Comparison of ENCODE assay signal across 12 cellular contexts in the genomic region with DNA sequence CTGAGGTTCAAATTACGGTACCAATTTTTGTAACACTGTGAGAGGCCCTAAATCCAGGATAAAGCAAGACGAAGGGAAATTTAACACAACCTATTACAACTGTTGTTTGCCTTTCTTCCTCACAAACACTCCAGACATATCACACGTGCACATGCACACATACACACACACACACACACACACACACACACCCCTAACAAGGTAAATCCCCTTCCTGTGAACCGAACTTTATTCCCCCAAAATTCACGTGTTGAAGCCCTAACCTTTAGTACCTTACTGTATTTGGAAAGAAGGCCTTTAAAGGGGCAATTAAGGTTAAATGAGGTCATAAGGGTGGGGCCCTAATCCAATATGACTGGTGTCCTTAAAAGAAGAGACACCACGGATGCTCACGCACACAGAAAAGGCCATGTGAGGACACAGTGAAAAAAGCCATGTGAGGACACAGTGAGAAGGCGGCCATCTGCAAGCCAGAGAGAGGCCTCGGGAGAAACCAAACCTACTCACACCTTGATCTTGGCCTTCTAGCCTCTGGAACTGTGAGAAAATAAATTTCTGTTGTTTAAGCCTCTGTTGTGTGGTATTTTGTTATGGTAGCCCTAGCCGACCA. TPM values are rescaled to one million over a fixed set of nuclear protein-coding genes. Genes with fewer than 3 reads are reported as not detected.
DNase-seq lines count a peak whose midpoint lies in the region; ATAC-seq and TF ChIP-seq lines count a peak whose summit lies in the region.
"Had no signal": no experiment of that assay in that cellular context is flagged by ENCODE, and none has a peak within 500 bp of the region (broad histone marks: within the 10 kb centered on the region; RNA-seq: fewer than 3 reads in every experiment).

No MANE protein-coding gene starts in this region.

- H3K9me3 Mint-ChIP-seq in activated CD8-positive, alpha-beta memory T cell treated with anti-CD3 and anti-CD28 coated beads, Interleukin-2, amount 10 ng/mL, durations not matched to agents 7 days and 5 days (ENCODE audit: low read depth) = no peaks in the 10 kb centered on the region
- no peaks in the 10 kb centered on the region for H3K9me3 Mint-ChIP-seq in central memory CD8-positive, alpha-beta T cell
- no peaks in the 10 kb centered on the region for H3K9me3 Mint-ChIP-seq in stimulated activated memory B cell treated with anti-CD40 and anti-IgM and Interleukin-4, amounts not matched to agents 10 μg/mL and 1 μg/mL and 100 μg/mL, for 72 hours

- no peaks in the 10 kb centered on the region for H4K20me1 ChIP-seq in PC-3 (ENCODE audit: low read length)

- no peaks in the 10 kb centered on the region for H3K27me3 Mint-ChIP-seq in activated CD8-positive, alpha-beta memory T cell treated with anti-CD3 and anti-CD28 coated beads, Interleukin-2, amount 10 ng/mL, durations not matched to agents 7 days and 5 days
- no peaks in the 10 kb centered on the region for H3K27me3 Mint-ChIP-seq in central memory CD8-positive, alpha-beta T cell
- no peaks in the 10 kb centered on the region for H3K27me3 Mint-ChIP-seq in stimulated activated memory B cell treated with anti-CD40 and anti-IgM and Interleukin-4, amounts not matched to agents 10 μg/mL and 1 μg/mL and 100 μg/mL, for 72 hours

- H3K79me2 ChIP-seq in PC-3 (ENCODE audit: low read length) = peaks cover 22% of the 10 kb centered on the region

- peak overlapping the region; percentile 98 for H3K4me2 ChIP-seq in PC-3 (ENCODE audit: low read length)

- H3K27ac Mint-ChIP-seq in activated CD8-positive, alpha-beta memory T cell treated with anti-CD3 and anti-CD28 coated beads, Interleukin-2, amount 10 ng/mL, durations not matched to agents 7 days and 5 days = no peak overlapping the region
- peak overlapping the region; percentile 92 for H3K27ac Mint-ChIP-seq in central memory CD8-positive, alpha-beta T cell (ENCODE audit: low read depth)
- H3K27ac Mint-ChIP-seq in stimulated activated memory B cell treated with anti-CD40 and anti-IgM and Interleukin-4, amounts not matched to agents 10 μg/mL and 1 μg/mL and 100 μg/mL, for 72 hours = peak overlapping the region; percentile 90

- CTCF ChIA-PET in activated CD8-positive, alpha-beta memory T cell treated with anti-CD3 and anti-CD28 coated beads, Interleukin-2, amount 10 ng/mL, durations not matched to agents 7 days and 5 days (lab: Charles Lee) = interaction anchor here (0.7 kb wide), 1 partner anchor 18 kb away, joined by 3 read pairs; no protein-coding TSS in a partner anchor
- CTCF ChIA-PET in PC-3 (lab: Charles Lee) = interaction anchor here (0.6 kb wide), 1 partner anchor 193 kb away, joined by 4 read pairs; no protein-coding TSS in a partner anchor

- TF ChIP-seq CTCF in PC-3 (conservative IDR thresholded peaks at IDR 0.05; ENCODE audit: low read depth, low read length) = no peak
- no peak for TF ChIP-seq CTCF in esophagus squamous epithelium (IDR thresholded peaks at IDR 0.05)

- H3K36me3 Mint-ChIP-seq in activated CD8-positive, alpha-beta memory T cell treated with anti-CD3 and anti-CD28 coated beads, Interleukin-2, amount 10 ng/mL, durations not matched to agents 7 days and 5 days = peaks cover 2% of the 10 kb centered on the region
- H3K36me3 Mint-ChIP-seq in central memory CD8-positive, alpha-beta T cell (ENCODE audit: insufficient read depth) = peaks cover 34% of the 10 kb centered on the region
- H3K36me3 Mint-ChIP-seq in stimulated activated memory B cell treated with anti-CD40 and anti-IgM and Interleukin-4, amounts not matched to agents 10 μg/mL and 1 μg/mL and 100 μg/mL, for 72 hours = peaks cover 8% of the 10 kb centered on the region

- H3K4me1 ChIP-seq in PC-3 (ENCODE audit: insufficient read depth, low read length) = peaks cover 15% of the 10 kb centered on the region; the same call in 1 of the 2 replicates
- H3K4me1 ChIP-seq in esophagus squamous epithelium = peaks cover 0 to 25% (median 0%) of the 10 kb centered on the region in 3 donors

- H2AFZ ChIP-seq in PC-3 (ENCODE audit: low read length) = peak overlapping the region; percentile 99

- no TSS peak for BruUV-seq in PC-3 (replicated peaks; lab: Mats Ljungman, UMichigan)

- peak overlapping the region; percentile 85; the same call in 1 of the 2 replicates for H3K4me3 ChIP-seq in PC-3 (ENCODE audit: low read length)
- H3K4me3 ChIP-seq in esophagus squamous epithelium = no peak overlapping the region

- H3K9ac ChIP-seq in PC-3 (ENCODE audit: low read length) = no peak overlapping the region

- no peaks in the 10 kb centered on the region for H3K9me2 ChIP-seq in PC-3 (replicated peaks; ENCODE audit: low read length)

- no peak for DNase-seq in activated CD8-positive, alpha-beta memory T cell treated with anti-CD3 and anti-CD28 coated beads, Interleukin-2, amount 10 ng/mL, durations not matched to agents 7 days and 5 days
- DNase-seq in activated CD8-positive, alpha-beta memory T cell treated with anti-CD3 and anti-CD28 coated beads for 24 hours = no peak
- DNase-seq in PC-3 (no peak), esophagus squamous epithelium (lab: John Stamatoyannopoulos, UW) (no peak)
- no peak for DNase-seq in central memory CD8-positive, alpha-beta T cell (ENCODE audit: low spot score in 2 of 2)
- DNase-seq: AML-193, HCEC 1CT, MV-4-11, Peyer's patch had no signal

- H3K4me3 Mint-ChIP-seq in activated CD8-positive, alpha-beta memory T cell treated with anti-CD3 and anti-CD28 coated beads, Interleukin-2, amount 10 ng/mL, durations not matched to agents 7 days and 5 days = peak overlapping the region; percentile 86
- no peak overlapping the region for H3K4me3 Mint-ChIP-seq in central memory CD8-positive, alpha-beta T cell
- H3K4me3 Mint-ChIP-seq in stimulated activated memory B cell treated with anti-CD40 and anti-IgM and Interleukin-4, amounts not matched to agents 10 μg/mL and 1 μg/mL and 100 μg/mL, for 72 hours = no peak overlapping the region

- ATAC-seq in activated CD8-positive, alpha-beta memory T cell treated with anti-CD3 and anti-CD28 coated beads, Interleukin-2, amount 10 ng/mL, durations not matched to agents 7 days and 5 days = no peak
- ATAC-seq in PC-3 (no peak), HG03571 (IDR thresholded peaks at IDR 0.05; ENCODE audit: unreplicated experiment) (no peak), HG02884 (IDR thresholded peaks at IDR 0.05; ENCODE audit: unreplicated experiment) (no peak)
- no peak for ATAC-seq in central memory CD8-positive, alpha-beta T cell (replicated peaks; ENCODE audit: extremely low read depth, poor library complexity, severe bottlenecking)
- ATAC-seq in stimulated activated memory B cell treated with anti-CD40 and anti-IgM and Interleukin-4, amounts not matched to agents 10 μg/mL and 1 μg/mL and 100 μg/mL, for 72 hours = no peak

- WGBS in esophagus squamous epithelium, 2 donors = 83 to 85% methylated on average over 10 of the region's 10 CpGs

- no peaks in the 10 kb centered on the region for H3K27me3 ChIP-seq in PC-3 (ENCODE audit: low read length)
- peaks cover 0 to 5% (median 0%) of the 10 kb centered on the region in 4 donors for H3K27me3 ChIP-seq in esophagus squamous epithelium
- H3K27me3 ChIP-seq: Peyer's patch had no signal

- TF ChIP-seq POLR2A in esophagus squamous epithelium (IDR thresholded peaks at IDR 0.05) = no peak

- POLR2A ChIA-PET in PC-3 (lab: Charles Lee; ENCODE audit: unreplicated experiment) = no interaction called here

- H3K36me3 ChIP-seq in PC-3 (ENCODE audit: low read depth, low read length) = no peaks in the 10 kb centered on the region
- H3K36me3 ChIP-seq in esophagus squamous epithelium = peaks cover 0 to 14% (median 0%) of the 10 kb centered on the region in 3 donors

- H3K9me3 ChIP-seq in PC-3 (ENCODE audit: low read length) = no peaks in the 10 kb centered on the region
- no peaks in the 10 kb centered on the region for H3K9me3 ChIP-seq in esophagus squamous epithelium
- H3K9me3 ChIP-seq: Peyer's patch had no signal

- peaks cover 33% of the 10 kb centered on the region for H3K4me1 Mint-ChIP-seq in activated CD8-positive, alpha-beta memory T cell treated with anti-CD3 and anti-CD28 coated beads, Interleukin-2, amount 10 ng/mL, durations not matched to agents 7 days and 5 days
- peaks cover 42% of the 10 kb centered on the region for H3K4me1 Mint-ChIP-seq in central memory CD8-positive, alpha-beta T cell
- peaks cover 41% of the 10 kb centered on the region for H3K4me1 Mint-ChIP-seq in stimulated activated memory B cell treated with anti-CD40 and anti-IgM and Interleukin-4, amounts not matched to agents 10 μg/mL and 1 μg/mL and 100 μg/mL, for 72 hours

- H3F3A ChIP-seq in PC-3 (ENCODE audit: low read length, unreplicated experiment) = no peaks in the 10 kb centered on the region

- intact Hi-C loops in PC-3 (cut with micrococcal nuclease) (loop anchor here (5.0 kb wide), 1 partner anchor 96 kb away; a partner anchor contains a TSS), esophagus squamous epithelium (cut with DNase I) (no loop called here)

- H3K27ac ChIP-seq in PC-3 (ENCODE audit: low read length) = no peak overlapping the region
- peak overlapping the region in 1 of 4 donors; percentile 89 for H3K27ac ChIP-seq in esophagus squamous epithelium

RNA-seq across cellular contexts. Expression of a gene that starts 1.8 kb away (rescaled TPM):
- total RNA-seq in activated CD8-positive, alpha-beta memory T cell treated with anti-CD3 and anti-CD28 coated beads, Interleukin-2, amount 10 ng/mL, durations not matched to agents 7 days and 5 days = 10 to 100 TPM; 30.4 to 38.8 TPM
- total RNA-seq in PC-3 (2014; rRNA removed) (13.7 and 14.0 TPM in 2 replicates), esophagus squamous epithelium (10 to 100 TPM in 3 of 4 donors, 1 to 10 TPM in 1; 4.2 to 35.7 (median 13.4) TPM)

RNA-seq across cellular contexts. Expression of a gene that starts 35.0 kb away (rescaled TPM):
- under 1 TPM; 0.26 to 0.40 TPM for total RNA-seq in activated CD8-positive, alpha-beta memory T cell treated with anti-CD3 and anti-CD28 coated beads, Interleukin-2, amount 10 ng/mL, durations not matched to agents 7 days and 5 days
- 0.07 TPM in 1 of 2 replicates, not detected in the other for total RNA-seq in PC-3 (2014; rRNA removed)
- total RNA-seq in esophagus squamous epithelium = under 1 TPM; 0.06 to 0.38 (median 0.15) TPM
